ENCODE assay signal across 24 cellular contexts in genomic region chr11:100761806-100762205, GRCh38.
"Had no signal": no experiment of that assay in that cellular context is flagged by ENCODE, and none has a peak within 500 bp of the region (broad histone marks: within the 10 kb centered on the region; RNA-seq: fewer than 3 reads in every experiment).

No MANE protein-coding gene starts in this region.

- H3K4me3 Mint-ChIP-seq: activated CD4-positive, alpha-beta T cell treated with anti-CD3 and anti-CD28 coated beads, Interleukin-2, amount 10 ng/mL, durations not matched to agents 24 days and 14 days; activated CD8-positive, alpha-beta memory T cell treated with anti-CD3 and anti-CD28 coated beads, Interleukin-2, amount 10 ng/mL, durations not matched to agents 7 days and 5 days; activated CD8-positive, alpha-beta T cell treated with anti-CD3 and anti-CD28 coated beads for 36 hours; activated naive CD8-positive, alpha-beta T cell treated with anti-CD3 and anti-CD28 coated beads, Interleukin-2, amount 50 U/mL, for 24 hours; naive thymus-derived CD4-positive, alpha-beta T cell; neural progenitor cell; T-helper 17 cell had no signal

- H3K27me3 Mint-ChIP-seq: activated CD4-positive, alpha-beta T cell treated with anti-CD3 and anti-CD28 coated beads, Interleukin-2, amount 10 ng/mL, durations not matched to agents 24 days and 14 days; activated CD8-positive, alpha-beta memory T cell treated with anti-CD3 and anti-CD28 coated beads, Interleukin-2, amount 10 ng/mL, durations not matched to agents 7 days and 5 days; activated naive CD8-positive, alpha-beta T cell treated with anti-CD3 and anti-CD28 coated beads, Interleukin-2, amount 50 U/mL, for 24 hours; naive thymus-derived CD4-positive, alpha-beta T cell; T-helper 17 cell had no signal

- H3K36me3 Mint-ChIP-seq: activated CD8-positive, alpha-beta memory T cell treated with anti-CD3 and anti-CD28 coated beads, Interleukin-2, amount 10 ng/mL, durations not matched to agents 7 days and 5 days; naive thymus-derived CD4-positive, alpha-beta T cell; neural progenitor cell had no signal

- H3K4me1 Mint-ChIP-seq: activated CD4-positive, alpha-beta T cell treated with anti-CD3 and anti-CD28 coated beads, Interleukin-2, amount 10 ng/mL, durations not matched to agents 24 days and 14 days; activated CD8-positive, alpha-beta memory T cell treated with anti-CD3 and anti-CD28 coated beads, Interleukin-2, amount 10 ng/mL, durations not matched to agents 7 days and 5 days; activated naive CD8-positive, alpha-beta T cell treated with anti-CD3 and anti-CD28 coated beads, Interleukin-2, amount 50 U/mL, for 24 hours; naive thymus-derived CD4-positive, alpha-beta T cell; T-helper 17 cell had no signal

- H3K27ac Mint-ChIP-seq: activated CD4-positive, alpha-beta T cell treated with anti-CD3 and anti-CD28 coated beads, Interleukin-2, amount 10 ng/mL, durations not matched to agents 24 days and 14 days; activated CD8-positive, alpha-beta memory T cell treated with anti-CD3 and anti-CD28 coated beads, Interleukin-2, amount 10 ng/mL, durations not matched to agents 7 days and 5 days; activated CD8-positive, alpha-beta T cell treated with anti-CD3 and anti-CD28 coated beads for 36 hours; activated naive CD8-positive, alpha-beta T cell treated with anti-CD3 and anti-CD28 coated beads, Interleukin-2, amount 50 U/mL, for 24 hours; naive thymus-derived CD4-positive, alpha-beta T cell; neural progenitor cell; T-helper 17 cell had no signal

- H3K4me3 ChIP-seq: body of pancreas, esophagus muscularis mucosa, lower lobe of right lung, neural progenitor cell, spleen, testis, upper lobe of left lung had no signal

- DNase-seq: activated CD4-positive, alpha-beta T cell treated with anti-CD3 and anti-CD28 coated beads, Interleukin-2, amount 10 ng/mL, durations not matched to agents 24 days and 14 days; activated CD8-positive, alpha-beta memory T cell treated with anti-CD3 and anti-CD28 coated beads, Interleukin-2, amount 10 ng/mL, durations not matched to agents 7 days and 5 days; activated CD8-positive, alpha-beta T cell treated with anti-CD3 and anti-CD28 coated beads for 36 hours; activated effector memory CD4-positive, alpha-beta T cell treated with anti-CD3 and anti-CD28 coated beads, Interleukin-2, amount 50 U/mL, for 16 hours; activated naive CD4-positive, alpha-beta T cell treated with anti-CD3 and anti-CD28 coated beads, Interleukin-2, amount 50 U/mL, for 16 hours; activated naive CD8-positive, alpha-beta T cell treated with anti-CD3 and anti-CD28 coated beads, Interleukin-2, amount 50 U/mL, for 24 hours; activated T-cell treated with anti-CD3 and anti-CD28 coated beads for 4 hours; body of pancreas; effector memory CD4-positive, alpha-beta T cell; foreskin fibroblast; lower lobe of right lung; naive thymus-derived CD4-positive, alpha-beta T cell; retina; spleen; stimulated activated CD4-positive, alpha-beta T cell treated with anti-CD3 and anti-CD28 coated beads, Interleukin-4, amount 100 ng/mL, for 1 hour; stimulated activated naive CD4-positive, alpha-beta T cell; SW 1271; T-helper 17 cell; testis; upper lobe of left lung had no signal

- H3K9me3 Mint-ChIP-seq: activated CD4-positive, alpha-beta T cell treated with anti-CD3 and anti-CD28 coated beads, Interleukin-2, amount 10 ng/mL, durations not matched to agents 24 days and 14 days; neural progenitor cell had no signal

- ATAC-seq: activated CD4-positive, CD25-positive, alpha-beta regulatory T cell treated with anti-CD3 and anti-CD28 coated beads, Interleukin-2, amount 50 U/mL, for 24 hours; activated CD8-positive, alpha-beta memory T cell treated with anti-CD3 and anti-CD28 coated beads, Interleukin-2, amount 10 ng/mL, durations not matched to agents 7 days and 5 days; activated CD8-positive, alpha-beta T cell treated with anti-CD3 and anti-CD28 coated beads for 36 hours; activated naive CD8-positive, alpha-beta T cell treated with anti-CD3 and anti-CD28 coated beads, Interleukin-2, amount 50 U/mL, for 24 hours; body of pancreas; left lobe of liver; naive thymus-derived CD4-positive, alpha-beta T cell; T-helper 17 cell had no signal
